In the genomic region with DNA sequence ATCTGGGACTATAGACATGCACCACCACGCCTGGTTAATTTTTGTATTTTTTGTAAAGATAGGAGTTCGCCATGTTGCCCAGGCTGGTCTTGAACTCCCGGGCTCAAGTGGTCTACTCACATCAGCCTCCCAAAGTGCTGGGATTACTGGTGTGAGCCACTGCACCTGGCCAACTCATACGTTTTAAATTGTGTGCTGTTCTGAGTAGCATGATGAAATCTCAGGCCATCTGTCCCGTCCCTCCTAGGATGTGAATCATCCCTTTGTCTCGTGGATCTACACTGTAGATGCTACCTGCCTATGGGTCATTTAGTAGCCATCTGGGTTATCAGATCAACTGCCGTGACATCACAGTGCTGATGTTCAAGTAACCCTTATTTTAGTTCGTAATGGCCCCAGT, we compare ENCODE assay signal across 1 cellular context.
TF ChIP-seq lines count a peak whose summit lies in the region.

No MANE protein-coding gene starts in this region.

TF ChIP-seq in K562, 482 proteins besides CTCF, POLR2A, EP300 and RAD21 (continued from another document and continues in another):
- TF ChIP-seq, protein P1, sequence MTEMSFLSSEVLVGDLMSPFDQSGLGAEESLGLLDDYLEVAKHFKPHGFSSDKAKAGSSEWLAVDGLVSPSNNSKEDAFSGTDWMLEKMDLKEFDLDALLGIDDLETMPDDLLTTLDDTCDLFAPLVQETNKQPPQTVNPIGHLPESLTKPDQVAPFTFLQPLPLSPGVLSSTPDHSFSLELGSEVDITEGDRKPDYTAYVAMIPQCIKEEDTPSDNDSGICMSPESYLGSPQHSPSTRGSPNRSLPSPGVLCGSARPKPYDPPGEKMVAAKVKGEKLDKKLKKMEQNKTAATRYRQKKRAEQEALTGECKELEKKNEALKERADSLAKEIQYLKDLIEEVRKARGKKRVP (CRISPR knock-in tag; IDR thresholded peaks at IDR 0.05), result peak; percentile 50; the same call in 1 of the 2 replicates
- TF ChIP-seq, protein P2, sequence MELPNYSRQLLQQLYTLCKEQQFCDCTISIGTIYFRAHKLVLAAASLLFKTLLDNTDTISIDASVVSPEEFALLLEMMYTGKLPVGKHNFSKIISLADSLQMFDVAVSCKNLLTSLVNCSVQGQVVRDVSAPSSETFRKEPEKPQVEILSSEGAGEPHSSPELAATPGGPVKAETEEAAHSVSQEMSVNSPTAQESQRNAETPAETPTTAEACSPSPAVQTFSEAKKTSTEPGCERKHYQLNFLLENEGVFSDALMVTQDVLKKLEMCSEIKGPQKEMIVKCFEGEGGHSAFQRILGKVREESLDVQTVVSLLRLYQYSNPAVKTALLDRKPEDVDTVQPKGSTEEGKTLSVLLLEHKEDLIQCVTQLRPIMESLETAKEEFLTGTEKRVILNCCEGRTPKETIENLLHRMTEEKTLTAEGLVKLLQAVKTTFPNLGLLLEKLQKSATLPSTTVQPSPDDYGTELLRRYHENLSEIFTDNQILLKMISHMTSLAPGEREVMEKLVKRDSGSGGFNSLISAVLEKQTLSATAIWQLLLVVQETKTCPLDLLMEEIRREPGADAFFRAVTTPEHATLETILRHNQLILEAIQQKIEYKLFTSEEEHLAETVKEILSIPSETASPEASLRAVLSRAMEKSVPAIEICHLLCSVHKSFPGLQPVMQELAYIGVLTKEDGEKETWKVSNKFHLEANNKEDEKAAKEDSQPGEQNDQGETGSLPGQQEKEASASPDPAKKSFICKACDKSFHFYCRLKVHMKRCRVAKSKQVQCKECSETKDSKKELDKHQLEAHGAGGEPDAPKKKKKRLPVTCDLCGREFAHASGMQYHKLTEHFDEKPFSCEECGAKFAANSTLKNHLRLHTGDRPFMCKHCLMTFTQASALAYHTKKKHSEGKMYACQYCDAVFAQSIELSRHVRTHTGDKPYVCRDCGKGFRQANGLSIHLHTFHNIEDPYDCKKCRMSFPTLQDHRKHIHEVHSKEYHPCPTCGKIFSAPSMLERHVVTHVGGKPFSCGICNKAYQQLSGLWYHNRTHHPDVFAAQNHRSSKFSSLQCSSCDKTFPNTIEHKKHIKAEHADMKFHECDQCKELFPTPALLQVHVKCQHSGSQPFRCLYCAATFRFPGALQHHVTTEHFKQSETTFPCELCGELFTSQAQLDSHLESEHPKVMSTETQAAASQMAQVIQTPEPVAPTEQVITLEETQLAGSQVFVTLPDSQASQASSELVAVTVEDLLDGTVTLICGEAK (IDR thresholded peaks at IDR 0.05), result no peak
- TF ChIP-seq, protein P2 (CRISPR knock-in tag; IDR thresholded peaks at IDR 0.05), result no peak
- TF ChIP-seq JUN (IDR thresholded peaks at IDR 0.05; ENCODE audit: borderline replicate concordance, low read depth, low read length) (peak; percentile 21; the same call in 1 of the 2 replicates), JUN (CRISPR knock-in tag; IDR thresholded peaks at IDR 0.05; ENCODE audit: borderline replicate concordance) (no peak), SRF (CRISPR knock-in tag; IDR thresholded peaks at IDR 0.05) (no peak), SREBF2 (CRISPR knock-in tag; IDR thresholded peaks at IDR 0.05) (no peak), RFX1 (IDR thresholded peaks at IDR 0.05) (no peak), MXI1 (IDR thresholded peaks at IDR 0.05; ENCODE audit: low read depth, low read length) (no peak), XRCC5 (IDR thresholded peaks at IDR 0.05; ENCODE audit: low read depth, low read length) (no peak), GATAD2A (IDR thresholded peaks at IDR 0.05) (no peak), ILK (tag; IDR thresholded peaks at IDR 0.05; ENCODE audit: borderline replicate concordance, low read depth) (no peak), POLR2H (tag; IDR thresholded peaks at IDR 0.05; ENCODE audit: low read depth) (peak; percentile 97), ZBED1 (IDR thresholded peaks at IDR 0.05) (no peak), TBL1XR1 (IDR thresholded peaks at IDR 0.05; ENCODE audit: low read length in 2 of 2) (no peak), SMAD1 (IDR thresholded peaks at IDR 0.05; ENCODE audit: low read depth, low read length, partially characterized antibody) (no peak), KDM2B (CRISPR knock-in tag; IDR thresholded peaks at IDR 0.05) (no peak), SRSF3 (IDR thresholded peaks at IDR 0.05; ENCODE audit: insufficient read depth, low read length) (no peak), ZNF408 (CRISPR knock-in tag; IDR thresholded peaks at IDR 0.05; ENCODE audit: low read depth) (no peak), NEUROD1 (IDR thresholded peaks at IDR 0.05; ENCODE audit: borderline replicate concordance, low read depth, low read length, partially characterized antibody) (no peak), JUND (IDR thresholded peaks at IDR 0.05; ENCODE audit: borderline replicate concordance, low read depth, low read length) (peak; percentile 72), JUND (tag; IDR thresholded peaks at IDR 0.05; ENCODE audit: borderline replicate concordance, low read depth, low read length) (no peak; the same call in 2 of the 3 replicates), ARID2 (IDR thresholded peaks at IDR 0.05) (no peak), LARP7 (IDR thresholded peaks at IDR 0.05) (no peak), NR3C1 (CRISPR knock-in tag; IDR thresholded peaks at IDR 0.05) (no peak), EZH2 (IDR thresholded peaks at IDR 0.05; ENCODE audit: borderline replicate concordance, low read depth, low read length) (no peak), BRCA1 (IDR thresholded peaks at IDR 0.05) (no peak), BRCA1 (CRISPR knock-in tag; IDR thresholded peaks at IDR 0.05) (no peak), ZNF830 (CRISPR knock-in tag; IDR thresholded peaks at IDR 0.05) (no peak), PHB (CRISPR knock-in tag; IDR thresholded peaks at IDR 0.05) (no peak), HDAC8 (tag; IDR thresholded peaks at IDR 0.05) (no peak)
- TF ChIP-seq, protein P3, sequence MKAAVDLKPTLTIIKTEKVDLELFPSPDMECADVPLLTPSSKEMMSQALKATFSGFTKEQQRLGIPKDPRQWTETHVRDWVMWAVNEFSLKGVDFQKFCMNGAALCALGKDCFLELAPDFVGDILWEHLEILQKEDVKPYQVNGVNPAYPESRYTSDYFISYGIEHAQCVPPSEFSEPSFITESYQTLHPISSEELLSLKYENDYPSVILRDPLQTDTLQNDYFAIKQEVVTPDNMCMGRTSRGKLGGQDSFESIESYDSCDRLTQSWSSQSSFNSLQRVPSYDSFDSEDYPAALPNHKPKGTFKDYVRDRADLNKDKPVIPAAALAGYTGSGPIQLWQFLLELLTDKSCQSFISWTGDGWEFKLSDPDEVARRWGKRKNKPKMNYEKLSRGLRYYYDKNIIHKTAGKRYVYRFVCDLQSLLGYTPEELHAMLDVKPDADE (conservative IDR thresholded peaks at IDR 0.05; ENCODE audit: control insufficient read depth, low read depth, low read length), result no peak
- TF ChIP-seq, protein P4, sequence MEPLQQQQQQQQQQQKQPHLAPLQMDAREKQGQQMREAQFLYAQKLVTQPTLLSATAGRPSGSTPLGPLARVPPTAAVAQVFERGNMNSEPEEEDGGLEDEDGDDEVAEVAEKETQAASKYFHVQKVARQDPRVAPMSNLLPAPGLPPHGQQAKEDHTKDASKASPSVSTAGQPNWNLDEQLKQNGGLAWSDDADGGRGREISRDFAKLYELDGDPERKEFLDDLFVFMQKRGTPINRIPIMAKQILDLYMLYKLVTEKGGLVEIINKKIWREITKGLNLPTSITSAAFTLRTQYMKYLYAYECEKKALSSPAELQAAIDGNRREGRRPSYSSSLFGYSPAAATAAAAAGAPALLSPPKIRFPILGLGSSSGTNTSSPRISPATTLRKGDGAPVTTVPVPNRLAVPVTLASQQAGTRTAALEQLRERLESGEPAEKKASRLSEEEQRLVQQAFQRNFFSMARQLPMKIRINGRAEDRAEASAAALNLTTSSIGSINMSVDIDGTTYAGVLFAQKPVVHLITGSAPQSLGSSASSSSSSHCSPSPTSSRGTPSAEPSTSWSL (CRISPR knock-in tag; IDR thresholded peaks at IDR 0.05; ENCODE audit: borderline replicate concordance), result no peak
- TF ChIP-seq, protein P5, sequence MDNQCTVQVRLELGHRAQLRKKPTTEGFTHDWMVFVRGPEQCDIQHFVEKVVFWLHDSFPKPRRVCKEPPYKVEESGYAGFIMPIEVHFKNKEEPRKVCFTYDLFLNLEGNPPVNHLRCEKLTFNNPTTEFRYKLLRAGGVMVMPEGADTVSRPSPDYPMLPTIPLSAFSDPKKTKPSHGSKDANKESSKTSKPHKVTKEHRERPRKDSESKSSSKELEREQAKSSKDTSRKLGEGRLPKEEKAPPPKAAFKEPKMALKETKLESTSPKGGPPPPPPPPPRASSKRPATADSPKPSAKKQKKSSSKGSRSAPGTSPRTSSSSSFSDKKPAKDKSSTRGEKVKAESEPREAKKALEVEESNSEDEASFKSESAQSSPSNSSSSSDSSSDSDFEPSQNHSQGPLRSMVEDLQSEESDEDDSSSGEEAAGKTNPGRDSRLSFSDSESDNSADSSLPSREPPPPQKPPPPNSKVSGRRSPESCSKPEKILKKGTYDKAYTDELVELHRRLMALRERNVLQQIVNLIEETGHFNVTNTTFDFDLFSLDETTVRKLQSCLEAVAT (IDR thresholded peaks at IDR 0.05), result no peak
- TF ChIP-seq, protein P6, sequence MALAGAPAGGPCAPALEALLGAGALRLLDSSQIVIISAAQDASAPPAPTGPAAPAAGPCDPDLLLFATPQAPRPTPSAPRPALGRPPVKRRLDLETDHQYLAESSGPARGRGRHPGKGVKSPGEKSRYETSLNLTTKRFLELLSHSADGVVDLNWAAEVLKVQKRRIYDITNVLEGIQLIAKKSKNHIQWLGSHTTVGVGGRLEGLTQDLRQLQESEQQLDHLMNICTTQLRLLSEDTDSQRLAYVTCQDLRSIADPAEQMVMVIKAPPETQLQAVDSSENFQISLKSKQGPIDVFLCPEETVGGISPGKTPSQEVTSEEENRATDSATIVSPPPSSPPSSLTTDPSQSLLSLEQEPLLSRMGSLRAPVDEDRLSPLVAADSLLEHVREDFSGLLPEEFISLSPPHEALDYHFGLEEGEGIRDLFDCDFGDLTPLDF (CRISPR knock-in tag; IDR thresholded peaks at IDR 0.05), result no peak
- TF ChIP-seq, protein P7, sequence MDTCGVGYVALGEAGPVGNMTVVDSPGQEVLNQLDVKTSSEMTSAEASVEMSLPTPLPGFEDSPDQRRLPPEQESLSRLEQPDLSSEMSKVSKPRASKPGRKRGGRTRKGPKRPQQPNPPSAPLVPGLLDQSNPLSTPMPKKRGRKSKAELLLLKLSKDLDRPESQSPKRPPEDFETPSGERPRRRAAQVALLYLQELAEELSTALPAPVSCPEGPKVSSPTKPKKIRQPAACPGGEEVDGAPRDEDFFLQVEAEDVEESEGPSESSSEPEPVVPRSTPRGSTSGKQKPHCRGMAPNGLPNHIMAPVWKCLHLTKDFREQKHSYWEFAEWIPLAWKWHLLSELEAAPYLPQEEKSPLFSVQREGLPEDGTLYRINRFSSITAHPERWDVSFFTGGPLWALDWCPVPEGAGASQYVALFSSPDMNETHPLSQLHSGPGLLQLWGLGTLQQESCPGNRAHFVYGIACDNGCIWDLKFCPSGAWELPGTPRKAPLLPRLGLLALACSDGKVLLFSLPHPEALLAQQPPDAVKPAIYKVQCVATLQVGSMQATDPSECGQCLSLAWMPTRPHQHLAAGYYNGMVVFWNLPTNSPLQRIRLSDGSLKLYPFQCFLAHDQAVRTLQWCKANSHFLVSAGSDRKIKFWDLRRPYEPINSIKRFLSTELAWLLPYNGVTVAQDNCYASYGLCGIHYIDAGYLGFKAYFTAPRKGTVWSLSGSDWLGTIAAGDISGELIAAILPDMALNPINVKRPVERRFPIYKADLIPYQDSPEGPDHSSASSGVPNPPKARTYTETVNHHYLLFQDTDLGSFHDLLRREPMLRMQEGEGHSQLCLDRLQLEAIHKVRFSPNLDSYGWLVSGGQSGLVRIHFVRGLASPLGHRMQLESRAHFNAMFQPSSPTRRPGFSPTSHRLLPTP (IDR thresholded peaks at IDR 0.05; ENCODE audit: borderline replicate concordance, extremely low read depth, insufficient read length), result no peak
- TF ChIP-seq, protein P8, sequence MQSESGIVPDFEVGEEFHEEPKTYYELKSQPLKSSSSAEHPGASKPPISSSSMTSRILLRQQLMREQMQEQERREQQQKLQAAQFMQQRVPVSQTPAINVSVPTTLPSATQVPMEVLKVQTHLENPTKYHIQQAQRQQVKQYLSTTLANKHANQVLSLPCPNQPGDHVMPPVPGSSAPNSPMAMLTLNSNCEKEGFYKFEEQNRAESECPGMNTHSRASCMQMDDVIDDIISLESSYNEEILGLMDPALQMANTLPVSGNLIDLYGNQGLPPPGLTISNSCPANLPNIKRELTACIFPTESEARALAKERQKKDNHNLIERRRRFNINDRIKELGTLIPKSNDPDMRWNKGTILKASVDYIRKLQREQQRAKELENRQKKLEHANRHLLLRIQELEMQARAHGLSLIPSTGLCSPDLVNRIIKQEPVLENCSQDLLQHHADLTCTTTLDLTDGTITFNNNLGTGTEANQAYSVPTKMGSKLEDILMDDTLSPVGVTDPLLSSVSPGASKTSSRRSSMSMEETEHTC (IDR thresholded peaks at IDR 0.05), result no peak
- TF ChIP-seq, protein P9, sequence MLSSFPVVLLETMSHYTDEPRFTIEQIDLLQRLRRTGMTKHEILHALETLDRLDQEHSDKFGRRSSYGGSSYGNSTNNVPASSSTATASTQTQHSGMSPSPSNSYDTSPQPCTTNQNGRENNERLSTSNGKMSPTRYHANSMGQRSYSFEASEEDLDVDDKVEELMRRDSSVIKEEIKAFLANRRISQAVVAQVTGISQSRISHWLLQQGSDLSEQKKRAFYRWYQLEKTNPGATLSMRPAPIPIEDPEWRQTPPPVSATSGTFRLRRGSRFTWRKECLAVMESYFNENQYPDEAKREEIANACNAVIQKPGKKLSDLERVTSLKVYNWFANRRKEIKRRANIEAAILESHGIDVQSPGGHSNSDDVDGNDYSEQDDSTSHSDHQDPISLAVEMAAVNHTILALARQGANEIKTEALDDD (IDR thresholded peaks at IDR 0.05), result no peak
